In the genomic region with DNA sequence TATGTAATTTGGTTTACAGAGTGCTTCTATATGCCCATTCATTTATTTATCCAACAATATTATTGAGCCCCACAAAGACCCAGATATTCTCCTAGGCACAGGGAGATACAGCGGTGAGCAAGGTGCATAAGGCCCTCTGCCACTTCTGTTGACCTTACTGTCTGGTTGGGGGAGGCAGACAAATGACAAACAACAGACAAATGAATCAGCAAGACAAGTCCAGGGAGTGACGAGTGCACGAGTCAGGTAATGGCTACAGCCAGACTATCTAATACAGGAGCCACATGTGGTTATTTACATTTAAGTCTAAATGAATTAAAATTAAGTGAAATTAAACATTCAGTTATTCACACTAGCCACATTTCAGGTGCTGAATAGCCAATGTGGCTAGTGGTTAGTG, we compare ENCODE assay signal across 12 cellular contexts. TPM values are rescaled to one million over a fixed set of nuclear protein-coding genes. Genes with fewer than 3 reads are reported as not detected.
DNase-seq lines count a peak whose midpoint lies in the region; ATAC-seq and TF ChIP-seq lines count a peak whose summit lies in the region.
"Had no signal": no experiment of that assay in that cellular context is flagged by ENCODE, and none has a peak within 500 bp of the region (broad histone marks: within the 10 kb centered on the region; RNA-seq: fewer than 3 reads in every experiment).

No MANE protein-coding gene starts in this region.

- H3K4me3 Mint-ChIP-seq in MCF 10A (ENCODE audit: unreplicated experiment) (no peak overlapping the region), natural killer cell (no peak overlapping the region)

- TF ChIP-seq CTCF in MCF 10A (IDR thresholded peaks at IDR 0.05; ENCODE audit: unreplicated experiment) (no peak), breast epithelium (IDR thresholded peaks at IDR 0.05) (no peak), natural killer cell (IDR thresholded peaks at IDR 0.05) (no peak)

- BruUV-seq in MCF 10A (replicated peaks; lab: Mats Ljungman, UMichigan) = no TSS peak

- CTCF ChIA-PET in MCF 10A (lab: Yijun Ruan, JAX) = interaction anchor here (0.6 to 4.2 kb wide), 7 partner anchors 10 to 110 kb away, joined by 3 to 37 read pairs (median 6); a partner anchor contains a TSS

- H3K27me3 Mint-ChIP-seq in MCF 10A (ENCODE audit: insufficient read depth, unreplicated experiment) (no peaks in the 10 kb centered on the region), natural killer cell (ENCODE audit: low read depth in 2 of 2) (no peaks in the 10 kb centered on the region)

- H3K27ac ChIP-seq in breast epithelium (no peak overlapping the region), caudate nucleus (ENCODE audit: low read depth, low read length) (peak overlapping the region; percentile 26)
- H3K27ac ChIP-seq: prostate gland had no signal

- no peak for TF ChIP-seq POLR2A in breast epithelium (IDR thresholded peaks at IDR 0.05)

- no peaks in the 10 kb centered on the region for H3K9me3 Mint-ChIP-seq in MCF 10A (ENCODE audit: unreplicated experiment)
- no peaks in the 10 kb centered on the region for H3K9me3 Mint-ChIP-seq in natural killer cell

- no peak overlapping the region for H3K4me3 ChIP-seq in breast epithelium
- H3K4me3 ChIP-seq: prostate gland had no signal

- POLR2A ChIA-PET in MCF 10A (lab: Yijun Ruan, JAX) = interaction anchor here (1.1 to 3.8 kb wide), 12 partner anchors 11 to 142 kb away, joined by 3 to 46 read pairs (median 14); a partner anchor contains a TSS

- H3K4me1 Mint-ChIP-seq in MCF 10A (ENCODE audit: insufficient read depth, unreplicated experiment) (peaks cover 26% of the 10 kb centered on the region), natural killer cell (peaks cover 11% of the 10 kb centered on the region in 2 donors)

- no peaks in the 10 kb centered on the region for H3K27me3 ChIP-seq in breast epithelium

- intact Hi-C loops in MCF 10A (cut with micrococcal nuclease) (no loop called here), breast epithelium (cut with DNase I; ENCODE audit: low total_unique reads) (no loop called here), natural killer cell (cut with micrococcal nuclease) (no loop called here)

- H3K27ac Mint-ChIP-seq in MCF 10A (ENCODE audit: low read depth, unreplicated experiment) (peak overlapping the region; percentile 95), natural killer cell (no peak overlapping the region)

- no peaks in the 10 kb centered on the region for H3K4me1 ChIP-seq in breast epithelium
- H3K4me1 ChIP-seq: prostate gland had no signal

- H3K36me3 Mint-ChIP-seq in MCF 10A (ENCODE audit: insufficient read depth, unreplicated experiment) (peaks cover 6% of the 10 kb centered on the region), natural killer cell (no peaks in the 10 kb centered on the region)

- H3K36me3 ChIP-seq in breast epithelium = no peaks in the 10 kb centered on the region
- H3K36me3 ChIP-seq: prostate gland had no signal

- ATAC-seq in HG03439 (IDR thresholded peaks at IDR 0.05; ENCODE audit: unreplicated experiment) (peak; percentile 21), natural killer cell (no peak), GM21576 (IDR thresholded peaks at IDR 0.05; ENCODE audit: unreplicated experiment) (no peak)

- DNase-seq in MCF 10A (ENCODE audit: unreplicated experiment) (peak; percentile 25), breast epithelium (ENCODE audit: low spot score in 2 of 2) (no peak), caudate nucleus (lab: John Stamatoyannopoulos, UW) (no peak), natural killer cell (no peak), NCI-H526 (lab: John Stamatoyannopoulos, UW) (no peak)
- DNase-seq in activated effector memory CD4-positive, alpha-beta T cell treated with anti-CD3 and anti-CD28 coated beads, Interleukin-2, amount 50 U/mL, for 16 hours = no peak
- DNase-seq: activated gamma-delta T cell treated with Interleukin-2 at 50 U/mL for 16 hours, cortex of kidney, NCI-H526 treated with DMSO at 0.1 percent for 48 hours had no signal

- H3K9me3 ChIP-seq in breast epithelium = no peaks in the 10 kb centered on the region
- H3K9me3 ChIP-seq: prostate gland had no signal

RNA-seq across cellular contexts. Expression of a gene that starts 22.0 kb away (rescaled TPM):
- 83.6 and 130 TPM in 2 replicates for total RNA-seq in MCF 10A (2022)
- total RNA-seq in breast epithelium = 10 to 100 TPM; 26.7 to 42.7 (median 30.2) TPM
- total RNA-seq in natural killer cell = 1 to 10 TPM in 2 of 3 donors, under 1 TPM in 1; 0.52 to 6.5 (median 2.4) TPM
